ENCODE assay signal across 2 cellular contexts in the genomic region with DNA sequence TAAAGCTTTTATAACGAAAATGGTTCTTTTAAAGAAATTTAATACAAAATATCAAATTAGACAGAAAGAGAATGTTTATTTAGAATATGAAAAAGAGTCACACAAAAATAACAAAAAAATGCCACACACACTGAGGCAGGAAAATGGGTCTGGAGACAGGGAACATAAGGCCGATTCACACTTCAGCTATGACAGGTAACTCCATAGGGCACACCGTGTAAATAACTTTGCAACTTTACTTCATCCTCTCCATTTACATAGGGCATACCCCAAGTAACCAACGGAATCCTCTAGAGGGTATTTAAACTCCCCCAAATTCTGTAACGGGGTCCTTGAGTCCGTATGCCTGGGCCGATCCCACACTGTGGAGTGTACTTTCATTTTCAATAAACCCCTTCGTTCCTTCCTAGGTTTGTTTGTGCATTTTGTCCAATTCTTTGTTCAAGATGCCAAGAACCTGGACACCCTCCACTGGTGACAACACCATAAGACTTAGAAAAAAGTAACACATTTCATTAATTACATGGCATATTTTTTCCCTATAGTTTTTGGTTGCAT.
TF ChIP-seq lines count a peak whose summit lies in the region.

No MANE protein-coding gene starts in this region.

TF ChIP-seq in SK-N-SH, 30 proteins besides CTCF, POLR2A, EP300 and RAD21 (continued from another document):
- no peak for TF ChIP-seq MAX (IDR thresholded peaks at IDR 0.05; ENCODE audit: low read depth)
- no peak for TF ChIP-seq JUND (IDR thresholded peaks at IDR 0.05)
- no peak for TF ChIP-seq SMC3 (IDR thresholded peaks at IDR 0.05; ENCODE audit: low read depth, low read length)
- no peak for TF ChIP-seq TAF1 (IDR thresholded peaks at IDR 0.05; ENCODE audit: borderline replicate concordance, low read depth, low read length)
- no peak for TF ChIP-seq GABPA (IDR thresholded peaks at IDR 0.05; ENCODE audit: low read depth)

TF ChIP-seq in SK-N-SH treated with all-trans-retinoic acid at 6 μM for 48 hours, 23 proteins besides CTCF, POLR2A, EP300 and RAD21 (continued from another document):
- no peak for TF ChIP-seq RARB (CRISPR knock-in tag; IDR thresholded peaks at IDR 0.05)
- TF ChIP-seq ZNF8 (CRISPR knock-in tag; IDR thresholded peaks at IDR 0.05): no peak
- TF ChIP-seq ISL1 (CRISPR knock-in tag; IDR thresholded peaks at IDR 0.05): no peak
- TF ChIP-seq, protein P1, sequence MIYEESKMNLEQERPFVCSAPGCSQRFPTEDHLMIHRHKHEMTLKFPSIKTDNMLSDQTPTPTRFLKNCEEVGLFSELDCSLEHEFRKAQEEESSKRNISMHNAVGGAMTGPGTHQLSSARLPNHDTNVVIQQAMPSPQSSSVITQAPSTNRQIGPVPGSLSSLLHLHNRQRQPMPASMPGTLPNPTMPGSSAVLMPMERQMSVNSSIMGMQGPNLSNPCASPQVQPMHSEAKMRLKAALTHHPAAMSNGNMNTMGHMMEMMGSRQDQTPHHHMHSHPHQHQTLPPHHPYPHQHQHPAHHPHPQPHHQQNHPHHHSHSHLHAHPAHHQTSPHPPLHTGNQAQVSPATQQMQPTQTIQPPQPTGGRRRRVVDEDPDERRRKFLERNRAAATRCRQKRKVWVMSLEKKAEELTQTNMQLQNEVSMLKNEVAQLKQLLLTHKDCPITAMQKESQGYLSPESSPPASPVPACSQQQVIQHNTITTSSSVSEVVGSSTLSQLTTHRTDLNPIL (CRISPR knock-in tag; IDR thresholded peaks at IDR 0.05; ENCODE audit: low read depth): no peak
- TF ChIP-seq, protein P2, sequence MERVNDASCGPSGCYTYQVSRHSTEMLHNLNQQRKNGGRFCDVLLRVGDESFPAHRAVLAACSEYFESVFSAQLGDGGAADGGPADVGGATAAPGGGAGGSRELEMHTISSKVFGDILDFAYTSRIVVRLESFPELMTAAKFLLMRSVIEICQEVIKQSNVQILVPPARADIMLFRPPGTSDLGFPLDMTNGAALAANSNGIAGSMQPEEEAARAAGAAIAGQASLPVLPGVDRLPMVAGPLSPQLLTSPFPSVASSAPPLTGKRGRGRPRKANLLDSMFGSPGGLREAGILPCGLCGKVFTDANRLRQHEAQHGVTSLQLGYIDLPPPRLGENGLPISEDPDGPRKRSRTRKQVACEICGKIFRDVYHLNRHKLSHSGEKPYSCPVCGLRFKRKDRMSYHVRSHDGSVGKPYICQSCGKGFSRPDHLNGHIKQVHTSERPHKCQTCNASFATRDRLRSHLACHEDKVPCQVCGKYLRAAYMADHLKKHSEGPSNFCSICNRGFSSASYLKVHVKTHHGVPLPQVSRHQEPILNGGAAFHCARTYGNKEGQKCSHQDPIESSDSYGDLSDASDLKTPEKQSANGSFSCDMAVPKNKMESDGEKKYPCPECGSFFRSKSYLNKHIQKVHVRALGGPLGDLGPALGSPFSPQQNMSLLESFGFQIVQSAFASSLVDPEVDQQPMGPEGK (CRISPR knock-in tag; IDR thresholded peaks at IDR 0.05; ENCODE audit: borderline replicate concordance): no peak
- TF ChIP-seq, protein P3, sequence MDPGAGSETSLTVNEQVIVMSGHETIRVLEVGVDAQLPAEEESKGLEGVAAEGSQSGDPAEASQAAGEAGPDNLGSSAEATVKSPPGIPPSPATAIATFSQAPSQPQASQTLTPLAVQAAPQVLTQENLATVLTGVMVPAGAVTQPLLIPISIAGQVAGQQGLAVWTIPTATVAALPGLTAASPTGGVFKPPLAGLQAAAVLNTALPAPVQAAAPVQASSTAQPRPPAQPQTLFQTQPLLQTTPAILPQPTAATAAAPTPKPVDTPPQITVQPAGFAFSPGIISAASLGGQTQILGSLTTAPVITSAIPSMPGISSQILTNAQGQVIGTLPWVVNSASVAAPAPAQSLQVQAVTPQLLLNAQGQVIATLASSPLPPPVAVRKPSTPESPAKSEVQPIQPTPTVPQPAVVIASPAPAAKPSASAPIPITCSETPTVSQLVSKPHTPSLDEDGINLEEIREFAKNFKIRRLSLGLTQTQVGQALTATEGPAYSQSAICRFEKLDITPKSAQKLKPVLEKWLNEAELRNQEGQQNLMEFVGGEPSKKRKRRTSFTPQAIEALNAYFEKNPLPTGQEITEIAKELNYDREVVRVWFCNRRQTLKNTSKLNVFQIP (CRISPR knock-in tag; IDR thresholded peaks at IDR 0.05; ENCODE audit: borderline replicate concordance, low read depth): no peak
- no peak for TF ChIP-seq CSDC2 (CRISPR knock-in tag; IDR thresholded peaks at IDR 0.05)
- no peak for TF ChIP-seq TSHZ2 (CRISPR knock-in tag; IDR thresholded peaks at IDR 0.05)
- no peak for TF ChIP-seq TOX (CRISPR knock-in tag; IDR thresholded peaks at IDR 0.05; ENCODE audit: borderline replicate concordance)
- no peak for TF ChIP-seq TCF4 (CRISPR knock-in tag; IDR thresholded peaks at IDR 0.05; ENCODE audit: borderline replicate concordance)
- TF ChIP-seq ZNF70 (CRISPR knock-in tag; IDR thresholded peaks at IDR 0.05): no peak
- TF ChIP-seq ZFP3 (CRISPR knock-in tag; IDR thresholded peaks at IDR 0.05): no peak
- TF ChIP-seq ZFP30 (CRISPR knock-in tag; IDR thresholded peaks at IDR 0.05): no peak
- TF ChIP-seq, protein P4, sequence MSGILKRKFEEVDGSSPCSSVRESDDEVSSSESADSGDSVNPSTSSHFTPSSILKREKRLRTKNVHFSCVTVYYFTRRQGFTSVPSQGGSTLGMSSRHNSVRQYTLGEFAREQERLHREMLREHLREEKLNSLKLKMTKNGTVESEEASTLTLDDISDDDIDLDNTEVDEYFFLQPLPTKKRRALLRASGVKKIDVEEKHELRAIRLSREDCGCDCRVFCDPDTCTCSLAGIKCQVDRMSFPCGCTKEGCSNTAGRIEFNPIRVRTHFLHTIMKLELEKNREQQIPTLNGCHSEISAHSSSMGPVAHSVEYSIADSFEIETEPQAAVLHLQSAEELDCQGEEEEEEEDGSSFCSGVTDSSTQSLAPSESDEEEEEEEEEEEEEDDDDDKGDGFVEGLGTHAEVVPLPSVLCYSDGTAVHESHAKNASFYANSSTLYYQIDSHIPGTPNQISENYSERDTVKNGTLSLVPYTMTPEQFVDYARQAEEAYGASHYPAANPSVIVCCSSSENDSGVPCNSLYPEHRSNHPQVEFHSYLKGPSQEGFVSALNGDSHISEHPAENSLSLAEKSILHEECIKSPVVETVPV (CRISPR knock-in tag; IDR thresholded peaks at IDR 0.05): no peak
- no peak for TF ChIP-seq ESRRG (CRISPR knock-in tag; IDR thresholded peaks at IDR 0.05)
